ENCODE assay signal across 9 cellular contexts in genomic region chr4:25320374-25321172, GRCh38. TPM values are rescaled to one million over a fixed set of nuclear protein-coding genes. Genes with fewer than 3 reads are reported as not detected.
DNase-seq lines count a peak whose midpoint lies in the region; ATAC-seq, FAIRE-seq and TF ChIP-seq lines count a peak whose summit lies in the region.
"Had no signal": no experiment of that assay in that cellular context is flagged by ENCODE, and none has a peak within 500 bp of the region (broad histone marks: within the 10 kb centered on the region; RNA-seq: fewer than 3 reads in every experiment).

No MANE protein-coding gene starts in this region.

- ATAC-seq in GM12878 = peak; percentile 53
- peak; percentile 96 for ATAC-seq in stimulated activated naive CD8-positive, alpha-beta T cell treated with anti-CD3 and anti-CD28 coated beads, Interleukin-15, amount 100 ng/mL, for 72 hours
- no peak for ATAC-seq in HG03469 (IDR thresholded peaks at IDR 0.05; ENCODE audit: unreplicated experiment)
- ATAC-seq in naive thymus-derived CD8-positive, alpha-beta T cell = no peak
- ATAC-seq: K562 had no signal

- no peaks in the 10 kb centered on the region for H4K20me1 ChIP-seq in GM12878 (ENCODE audit: control insufficient read depth, insufficient read depth)

- H3K4me1 ChIP-seq in breast epithelium = no peaks in the 10 kb centered on the region
- H3K4me1 ChIP-seq in GM12878 (ENCODE audit: control insufficient read depth, insufficient read depth, low read length) = peaks cover 12% of the 10 kb centered on the region; the same call in 1 of the 2 replicates
- H3K4me1 ChIP-seq in CD8-positive, alpha-beta memory T cell (ENCODE audit: insufficient read depth, low read length) = no peaks in the 10 kb centered on the region

- POLR2A ChIA-PET in MCF 10A (lab: Yijun Ruan, JAX) = interaction anchor here (1.0 kb wide), 3 partner anchors 8 to 10 kb away, joined by 3 read pairs; partner anchors contain the start of gene ZCCHC4
- POLR2A ChIA-PET in GM12878 (lab: Charles Lee) = no interaction called here
- POLR2A ChIA-PET in naive thymus-derived CD8-positive, alpha-beta T cell (lab: Charles Lee) = no interaction called here
- POLR2A ChIA-PET in CD8-positive, alpha-beta memory T cell (lab: Charles Lee) = no interaction called here

- peaks cover 11% of the 10 kb centered on the region for H3K4me1 Mint-ChIP-seq in MCF 10A (ENCODE audit: insufficient read depth, unreplicated experiment)
- peaks cover 48% of the 10 kb centered on the region for H3K4me1 Mint-ChIP-seq in stimulated activated naive CD8-positive, alpha-beta T cell treated with anti-CD3 and anti-CD28 coated beads, Interleukin-15, amount 100 ng/mL, for 72 hours
- peaks cover 4 to 14% (median 9%) of the 10 kb centered on the region in 4 donors for H3K4me1 Mint-ChIP-seq in naive thymus-derived CD8-positive, alpha-beta T cell
- H3K4me1 Mint-ChIP-seq in CD8-positive, alpha-beta memory T cell = peaks cover 6 to 14% (median 11%) of the 10 kb centered on the region in 3 donors

- no peak overlapping the region for H3K27ac ChIP-seq in breast epithelium
- H3K27ac ChIP-seq in GM12878 (ENCODE audit: control insufficient read depth, insufficient read depth) = peak overlapping the region; percentile 31
- H3K27ac ChIP-seq in CD8-positive, alpha-beta memory T cell (ENCODE audit: low read depth, low read length) = no peak overlapping the region

- H3K27me3 Mint-ChIP-seq in MCF 10A (ENCODE audit: insufficient read depth, unreplicated experiment) = no peaks in the 10 kb centered on the region
- H3K27me3 Mint-ChIP-seq in stimulated activated naive CD8-positive, alpha-beta T cell treated with anti-CD3 and anti-CD28 coated beads, Interleukin-15, amount 100 ng/mL, for 72 hours = no peaks in the 10 kb centered on the region
- no peaks in the 10 kb centered on the region for H3K27me3 Mint-ChIP-seq in naive thymus-derived CD8-positive, alpha-beta T cell
- H3K27me3 Mint-ChIP-seq in CD8-positive, alpha-beta memory T cell = no peaks in the 10 kb centered on the region

- H3K27me3 ChIP-seq in breast epithelium (no peaks in the 10 kb centered on the region), GM12878 (replicated peaks in 1 of 2; ENCODE audit: control insufficient read depth in 2 of 2, insufficient read depth in 2 of 2, low read length in 1 of 2) (no peaks in the 10 kb centered on the region)
- H3K27me3 ChIP-seq in CD8-positive, alpha-beta memory T cell (ENCODE audit: insufficient read depth, low read length, poor library complexity, severe bottlenecking) = no peaks in the 10 kb centered on the region

- H3K9me3 ChIP-seq in breast epithelium (no peaks in the 10 kb centered on the region), GM12878 (replicated peaks; ENCODE audit: control insufficient read depth, insufficient read depth, low read length) (no peaks in the 10 kb centered on the region)
- no peaks in the 10 kb centered on the region for H3K9me3 ChIP-seq in CD8-positive, alpha-beta memory T cell (ENCODE audit: low read length)

- TF ChIP-seq EP300 in GM12878 (IDR thresholded peaks at IDR 0.05; ENCODE audit: borderline replicate concordance in 1 of 2, control insufficient read depth in 1 of 2, low read depth in 2 of 2, low read length in 2 of 2) = no peak

- TF ChIP-seq POLR2A in breast epithelium (IDR thresholded peaks at IDR 0.05) (no peak), GM12878 (IDR thresholded peaks at IDR 0.05; ENCODE audit: low read depth, low read length) (no peak)

- BruUV-seq in MCF 10A (replicated peaks; lab: Mats Ljungman, UMichigan) = no TSS peak
- BruUV-seq in GM12878 (replicated peaks; lab: Mats Ljungman, UMichigan) = no TSS peak

- no peak overlapping the region for H3K4me3 Mint-ChIP-seq in MCF 10A (ENCODE audit: unreplicated experiment)
- H3K4me3 Mint-ChIP-seq in stimulated activated naive CD8-positive, alpha-beta T cell treated with anti-CD3 and anti-CD28 coated beads, Interleukin-15, amount 100 ng/mL, for 72 hours = peak overlapping the region; percentile 69 to 74
- no peak overlapping the region for H3K4me3 Mint-ChIP-seq in naive thymus-derived CD8-positive, alpha-beta T cell
- H3K4me3 Mint-ChIP-seq in CD8-positive, alpha-beta memory T cell = no peak overlapping the region

- H3K79me2 ChIP-seq in GM12878 (ENCODE audit: control insufficient read depth, insufficient read depth, low read length) = no peaks in the 10 kb centered on the region

- in situ Hi-C loops in GM12878 (cut with MboI) = no loop called here

- H3K9me3 Mint-ChIP-seq in MCF 10A (ENCODE audit: unreplicated experiment) = no peaks in the 10 kb centered on the region
- H3K9me3 Mint-ChIP-seq in stimulated activated naive CD8-positive, alpha-beta T cell treated with anti-CD3 and anti-CD28 coated beads, Interleukin-15, amount 100 ng/mL, for 72 hours = no peaks in the 10 kb centered on the region
- no peaks in the 10 kb centered on the region for H3K9me3 Mint-ChIP-seq in naive thymus-derived CD8-positive, alpha-beta T cell
- H3K9me3 Mint-ChIP-seq in CD8-positive, alpha-beta memory T cell = no peaks in the 10 kb centered on the region

- SMC1A ChIA-PET in GM12878 (lab: Charles Lee; ENCODE audit: uncharacterized antibody, unreplicated experiment) = interaction anchor here (0.9 to 2.5 kb wide), 8 partner anchors 8 to 67 kb away, joined by 3 to 10 read pairs (median 4); partner anchors contain the start of gene ZCCHC4

- 0% methylated on average over 2 of the region's 2 CpGs for WGBS in GM12878 (ENCODE audit: insufficient coverage, insufficient replicate concordance, low lambda C conversion rate, missing lambda C conversion rate)

- TF ChIP-seq CTCF in MCF 10A (IDR thresholded peaks at IDR 0.05; ENCODE audit: unreplicated experiment) = no peak
- TF ChIP-seq CTCF in breast epithelium (IDR thresholded peaks at IDR 0.05) = no peak
- TF ChIP-seq CTCF in GM12878 (IDR thresholded peaks at IDR 0.05 in 2 of 3, conservative IDR thresholded peaks at IDR 0.05 in 1 of 3; ENCODE audit: control insufficient read depth in 2 of 3, extremely low read depth in 1 of 3, insufficient read depth in 1 of 3, low read depth in 3 of 3, low read length in 3 of 3) = no peak

- CTCF ChIA-PET in MCF 10A (lab: Yijun Ruan, JAX) = interaction anchor here (0.6 to 1.4 kb wide), 5 partner anchors 8 to 340 kb away, joined by 3 to 10 read pairs (median 3); partner anchors contain the start of gene ZCCHC4
- CTCF ChIA-PET in GM12878 (lab: Yijun Ruan, JAX) = interaction anchor here (2.1 to 3.5 kb wide), 2 partner anchors 8 to 11 kb away, joined by 7 to 19 read pairs; partner anchors contain the start of gene ZCCHC4
- CTCF ChIA-PET in CD8-positive, alpha-beta memory T cell (lab: Charles Lee) = interaction anchor here (2.8 kb wide), 1 partner anchor 8 kb away, joined by 8 read pairs; the partner anchor contains the start of gene ZCCHC4

- intact Hi-C loops in MCF 10A (cut with micrococcal nuclease) (loop anchor here (2.0 kb wide), 1 partner anchor 40 kb away; no protein-coding TSS in a partner anchor), breast epithelium (cut with DNase I; ENCODE audit: low total_unique reads) (no loop called here), GM12878 (cut with micrococcal nuclease; ENCODE audit: unreplicated experiment) (no loop called here)

- peak; percentile 65 for DNase-seq in MCF 10A (ENCODE audit: unreplicated experiment)
- no peak for DNase-seq in breast epithelium (ENCODE audit: low spot score in 2 of 2)
- DNase-seq in NOMO-1 (lab: John Stamatoyannopoulos, UW; ENCODE audit: unreplicated experiment in 2 of 2) = peak; percentile 68 to 94
- DNase-seq in GM12878 (ENCODE audit: low read depth, low spot score) = no peak
- DNase-seq in stimulated activated naive CD8-positive, alpha-beta T cell treated with anti-CD3 and anti-CD28 coated beads, Interleukin-15, amount 100 ng/mL, for 72 hours = peak in 1 of 2 donors; percentile 24
- no peak for DNase-seq in naive thymus-derived CD8-positive, alpha-beta T cell
- DNase-seq in CD8-positive, alpha-beta memory T cell = no peak

- H3K4me2 ChIP-seq in GM12878 (ENCODE audit: control insufficient read depth, insufficient read depth) = peak overlapping the region; percentile 59; the same call in 1 of the 2 replicates

- no peak overlapping the region for H3K9ac ChIP-seq in GM12878 (ENCODE audit: control insufficient read depth, insufficient read depth, low read length)

- peak; percentile 93 for FAIRE-seq in GM12878 (lab: Jason Lieb, UNC)
- FAIRE-seq: K562 had no signal

- no peaks in the 10 kb centered on the region for H3K36me3 ChIP-seq in breast epithelium
- H3K36me3 ChIP-seq in GM12878 (ENCODE audit: control insufficient read depth in 2 of 2, insufficient read depth in 2 of 2, low read length in 1 of 2) = no peaks in the 10 kb centered on the region; a peak in 2 of 4 replicates
- peaks cover 9% of the 10 kb centered on the region for H3K36me3 ChIP-seq in CD8-positive, alpha-beta memory T cell (ENCODE audit: insufficient read depth, low read length)

- peak overlapping the region; percentile 8 for H3K27ac Mint-ChIP-seq in MCF 10A (ENCODE audit: low read depth, unreplicated experiment)
- peak overlapping the region; percentile 69 to 91 for H3K27ac Mint-ChIP-seq in stimulated activated naive CD8-positive, alpha-beta T cell treated with anti-CD3 and anti-CD28 coated beads, Interleukin-15, amount 100 ng/mL, for 72 hours
- peak overlapping the region in 4 of 10 donors; percentile 51 to 94 (median 60) for H3K27ac Mint-ChIP-seq in naive thymus-derived CD8-positive, alpha-beta T cell
- peak overlapping the region in 1 of 8 donors; percentile 56 for H3K27ac Mint-ChIP-seq in CD8-positive, alpha-beta memory T cell

- no peak for TF ChIP-seq RAD21 in GM12878 (IDR thresholded peaks at IDR 0.05; ENCODE audit: insufficient read depth, low read depth, low read length)

- H3K36me3 Mint-ChIP-seq in MCF 10A (ENCODE audit: insufficient read depth, unreplicated experiment) = peaks cover 36% of the 10 kb centered on the region
- peaks cover 0 to 74% (median 15%) of the 10 kb centered on the region in 3 donors for H3K36me3 Mint-ChIP-seq in naive thymus-derived CD8-positive, alpha-beta T cell
- peaks cover 0 to 64% (median 16%) of the 10 kb centered on the region in 3 donors for H3K36me3 Mint-ChIP-seq in CD8-positive, alpha-beta memory T cell

- RAD21 ChIA-PET in GM12878 (lab: Charles Lee; ENCODE audit: unreplicated experiment) = interaction anchor here (1.5 kb wide), 1 partner anchor 11 kb away, joined by 5 read pairs; no protein-coding TSS in a partner anchor

- no peak overlapping the region for H3K4me3 ChIP-seq in breast epithelium
- H3K4me3 ChIP-seq in GM12878 = no peak overlapping the region
- H3K4me3 ChIP-seq in CD8-positive, alpha-beta memory T cell (ENCODE audit: low read length) = no peak overlapping the region
- H3K4me3 ChIP-seq: K562 had no signal

- peak overlapping the region; percentile 28 for H2AFZ ChIP-seq in GM12878 (ENCODE audit: control insufficient read depth, low read depth, low read length)

RNA-seq across cellular contexts. Expression of gene ZCCHC4, which starts 8.0 kb away (rescaled TPM):
- total RNA-seq in MCF 10A (2022) (7.7 and 9.7 TPM in 2 replicates), breast epithelium (10 to 100 TPM; 10.7 to 32.1 (median 18.7) TPM), GM12878 (2014; rRNA removed) (13.2 and 15.1 TPM in 2 replicates), GM12878 (2014; rRNA removed; fragmentation: Illumina TruSeq; extraction: Trizol) (12.9 and 13.7 TPM in 2 replicates), GM12878 (2021) (9.7 and 10.5 TPM in 2 replicates)
- total RNA-seq in GM12878 (2013; cell fraction: nucleolus; rRNA removed) = 72.2 and 72.3 TPM in 2 replicates
- polyA plus RNA-seq in GM12878 (2011; ENCODE audit: low read depth) = 3.4 TPM
- polyA plus RNA-seq in GM12878 (2011; rRNA removed) (15.6 and 22.0 TPM in 2 replicates), GM12878 (2014; fragmentation: Illumina TruSeq; extraction: Trizol) (12.4 and 14.3 TPM in 2 replicates), GM12878 (2014; fragmentation: Nextera tagmentation; extraction: Ambion mirVana) (1 to 10 TPM; 3.2 to 4.5 TPM), GM12878 (2014; rRNA removed) (9.6 and 11.7 TPM in 2 replicates), GM12878 (2016; fragmentation: Nextera tagmentation; extraction: Ambion mirVana) (10 to 100 TPM; 13.5 to 17.7 TPM)
- polyA plus RNA-seq in GM12878 (2011; cell fraction: cytosol; rRNA removed) = 6.3 and 8.0 TPM in 2 replicates
- 16.2 and 18.7 TPM in 2 replicates for polyA plus RNA-seq in GM12878 (2011; cell fraction: nucleus; rRNA removed)
- 4.2 and 5.9 TPM in 2 replicates for polyA plus RNA-seq in GM12878 (2012)
- polyA minus RNA-seq in GM12878 (2011; rRNA and poly(A)+ RNA removed) = 14.7 and 15.2 TPM in 2 replicates
- 7.2 and 8.8 TPM in 2 replicates for polyA minus RNA-seq in GM12878 (2011; cell fraction: cytosol; rRNA and poly(A)+ RNA removed)
- 20.2 and 27.7 TPM in 2 replicates for polyA minus RNA-seq in GM12878 (2011; cell fraction: nucleus; rRNA and poly(A)+ RNA removed)
- 10 to 100 TPM; 14.0 to 14.6 TPM for total RNA-seq in naive thymus-derived CD8-positive, alpha-beta T cell
- polyA plus RNA-seq in naive thymus-derived CD8-positive, alpha-beta T cell = 10 to 100 TPM in 1 of 3 donors, 1 to 10 TPM in 2; 5.9 to 10.4 (median 6.3) TPM
- total RNA-seq in CD8-positive, alpha-beta memory T cell = 10 to 100 TPM; 14.1 to 15.0 TPM
- 11.6 TPM for polyA plus RNA-seq in CD8-positive, alpha-beta memory T cell

RNA-seq across cellular contexts. Expression of gene ANAPC4, which starts 56.5 kb away (rescaled TPM):
- total RNA-seq in MCF 10A (2022) (20.8 and 22.7 TPM in 2 replicates), breast epithelium (10 to 100 TPM; 34.6 to 59.7 (median 36.1) TPM), GM12878 (2014; rRNA removed) (27.8 and 29.8 TPM in 2 replicates), GM12878 (2014; rRNA removed; fragmentation: Illumina TruSeq; extraction: Trizol) (31.5 and 36.2 TPM in 2 replicates), GM12878 (2021) (27.6 and 28.2 TPM in 2 replicates)
- total RNA-seq in GM12878 (2013; cell fraction: nucleolus; rRNA removed) = 105 and 107 TPM in 2 replicates
- 15.3 TPM for polyA plus RNA-seq in GM12878 (2011; ENCODE audit: low read depth)
- polyA plus RNA-seq in GM12878 (2011; rRNA removed) (31.6 and 58.9 TPM in 2 replicates), GM12878 (2014; fragmentation: Illumina TruSeq; extraction: Trizol) (40.1 and 51.2 TPM in 2 replicates), GM12878 (2014; fragmentation: Nextera tagmentation; extraction: Ambion mirVana) (10 to 100 TPM; 16.3 to 17.0 TPM), GM12878 (2014; rRNA removed) (24.5 and 27.0 TPM in 2 replicates), GM12878 (2016; fragmentation: Nextera tagmentation; extraction: Ambion mirVana) (10 to 100 TPM; 44.3 to 50.2 TPM)
- polyA plus RNA-seq in GM12878 (2011; cell fraction: cytosol; rRNA removed) = 8.5 and 8.8 TPM in 2 replicates
- polyA plus RNA-seq in GM12878 (2011; cell fraction: nucleus; rRNA removed) = 67.5 and 81.8 TPM in 2 replicates
- polyA plus RNA-seq in GM12878 (2012) = 15.2 and 18.6 TPM in 2 replicates
- polyA minus RNA-seq in GM12878 (2011; rRNA and poly(A)+ RNA removed) = 14.3 and 17.7 TPM in 2 replicates
- 4.8 and 9.6 TPM in 2 replicates for polyA minus RNA-seq in GM12878 (2011; cell fraction: cytosol; rRNA and poly(A)+ RNA removed)
- 22.8 and 37.2 TPM in 2 replicates for polyA minus RNA-seq in GM12878 (2011; cell fraction: nucleus; rRNA and poly(A)+ RNA removed)
- 10 to 100 TPM; 54.9 to 55.8 TPM for total RNA-seq in naive thymus-derived CD8-positive, alpha-beta T cell
- polyA plus RNA-seq in naive thymus-derived CD8-positive, alpha-beta T cell = 10 to 100 TPM; 16.3 to 19.1 (median 17.6) TPM
- total RNA-seq in CD8-positive, alpha-beta memory T cell = 10 to 100 TPM; 35.7 to 37.7 TPM
- polyA plus RNA-seq in CD8-positive, alpha-beta memory T cell = 21.5 TPM

Comparison
In these comparisons a context has a peak if more than half of its experiments do, and no peak if none do; other contexts are left out.
1. DNase-seq: peak in MCF 10A (single experiment) and NOMO-1 (2 of 2); none in breast epithelium (0 of 2), GM12878 (single experiment), naive thymus-derived CD8-positive, alpha-beta T cell (0 of 10) and CD8-positive, alpha-beta memory T cell (0 of 5).
2. H3K4me3 Mint-ChIP-seq: peak in stimulated activated naive CD8-positive, alpha-beta T cell treated with anti-CD3 and anti-CD28 coated beads, Interleukin-15, amount 100 ng/mL, for 72 hours (2 of 2); none in MCF 10A (single experiment), naive thymus-derived CD8-positive, alpha-beta T cell (0 of 10) and CD8-positive, alpha-beta memory T cell (0 of 7).
3. ATAC-seq: peak in GM12878 (single experiment) and stimulated activated naive CD8-positive, alpha-beta T cell treated with anti-CD3 and anti-CD28 coated beads, Interleukin-15, amount 100 ng/mL, for 72 hours (single experiment); none in HG03469 (single experiment) and naive thymus-derived CD8-positive, alpha-beta T cell (0 of 2).